In genomic region chr1:219125342-219125741, GRCh38 we compare ENCODE assay signal across 29 cellular contexts.
"Had no signal": no experiment of that assay in that cellular context is flagged by ENCODE, and none has a peak within 500 bp of the region (broad histone marks: within the 10 kb centered on the region; RNA-seq: fewer than 3 reads in every experiment).

No MANE protein-coding gene starts in this region.

- H3K36me3 ChIP-seq: adrenal gland, colonic mucosa, esophagus muscularis mucosa, gastroesophageal sphincter had no signal

- H3K9me3 ChIP-seq: adrenal gland, body of pancreas, colonic mucosa, esophagus muscularis mucosa, gastroesophageal sphincter had no signal

- H3K27ac ChIP-seq: adrenal gland, body of pancreas, colonic mucosa, dorsolateral prefrontal cortex, esophagus muscularis mucosa, foreskin keratinocyte, gastroesophageal sphincter had no signal

- H3K27me3 ChIP-seq: adrenal gland, body of pancreas, colonic mucosa, dorsolateral prefrontal cortex, esophagus muscularis mucosa, foreskin keratinocyte, gastroesophageal sphincter had no signal

- DNase-seq: activated CD4-positive, alpha-beta memory T cell treated with anti-CD3 and anti-CD28 coated beads for 36 hours; activated CD4-positive, alpha-beta T cell treated with anti-CD3 and anti-CD28 coated beads for 36 hours; activated CD4-positive, alpha-beta T cell treated with anti-CD3 and anti-CD28 coated beads, Interleukin-2, amount 10 ng/mL, durations not matched to agents 24 days and 14 days; activated CD4-positive, CD25-positive, alpha-beta regulatory T cell; activated CD4-positive, CD25-positive, alpha-beta regulatory T cell treated with anti-CD3 and anti-CD28 coated beads, Interleukin-2, amount 50 U/mL, for 72 hours; activated CD8-positive, alpha-beta memory T cell treated with anti-CD3 and anti-CD28 coated beads, Interleukin-2, amount 10 ng/mL, durations not matched to agents 7 days and 5 days; activated CD8-positive, alpha-beta memory T cell treated with anti-CD3 and anti-CD28 coated beads, Interleukin-2, amount 50 U/mL, for 4 hours; activated CD8-positive, alpha-beta T cell treated with anti-CD3 and anti-CD28 coated beads, Interleukin-2, amount 10 ng/mL, durations not matched to agents 7 days and 5 days; activated effector memory CD4-positive, alpha-beta T cell treated with anti-CD3 and anti-CD28 coated beads, Interleukin-2, amount 50 U/mL, for 16 hours; activated naive CD4-positive, alpha-beta T cell treated with anti-CD3 and anti-CD28 coated beads for 36 hours; activated naive CD8-positive, alpha-beta T cell treated with anti-CD3 and anti-CD28 coated beads for 36 hours; activated naive CD8-positive, alpha-beta T cell treated with anti-CD3 and anti-CD28 coated beads, Interleukin-2, amount 50 U/mL, for 24 hours; activated T-cell treated with anti-CD3 and anti-CD28 coated beads, Interleukin-2, amount 50 U/mL, for 1 hour; activated T-cell treated with anti-CD3 and anti-CD28 coated beads, Interleukin-2, amount 50 U/mL, for 48 hours; adrenal gland; amygdala; aorta; body of pancreas; central memory CD4-positive, alpha-beta T cell; cerebellar nuclear complex; colonic mucosa; dorsolateral prefrontal cortex; effector memory CD8-positive, alpha-beta T cell; erythroblast; foreskin keratinocyte; T-helper 1 cell; T-helper 17 cell had no signal

- H3K4me3 ChIP-seq: adrenal gland, body of pancreas, colonic mucosa, dorsolateral prefrontal cortex, esophagus muscularis mucosa, gastroesophageal sphincter had no signal

- H3K4me1 ChIP-seq: adrenal gland, body of pancreas, colonic mucosa, foreskin keratinocyte, gastroesophageal sphincter had no signal
